8 cellular contexts compared by ENCODE assay signal in genomic region chr7:6385110-6385792, GRCh38. TPM values are rescaled to one million over a fixed set of nuclear protein-coding genes. Genes with fewer than 3 reads are reported as not detected.
DNase-seq lines count a peak whose midpoint lies in the region; ATAC-seq and TF ChIP-seq lines count a peak whose summit lies in the region.

No MANE protein-coding gene starts in this region.

- H3K4me3 Mint-ChIP-seq in neural crest cell: no peak overlapping the region

- peaks cover 40% of the 10 kb centered on the region for H3K4me1 Mint-ChIP-seq in neural crest cell

- H3K27ac Mint-ChIP-seq in neural crest cell (ENCODE audit: unreplicated experiment): peak overlapping the region; percentile 64

- H3K27me3 ChIP-seq in PC-9 (ENCODE audit: insufficient read depth, low read depth): no peaks in the 10 kb centered on the region

- H3K9me2 ChIP-seq in PC-9 (ENCODE audit: insufficient read depth): no peaks in the 10 kb centered on the region

- CTCF ChIA-PET in PC-9 (lab: Charles Lee): interaction anchor here (0.6 kb wide), 1 partner anchor 388 kb away, joined by 5 read pairs; no protein-coding TSS in a partner anchor

- H3K27me3 Mint-ChIP-seq in neural crest cell (ENCODE audit: low read depth): no peaks in the 10 kb centered on the region

- peaks cover 81% of the 10 kb centered on the region for H3F3A ChIP-seq in PC-9 (ENCODE audit: insufficient read depth, low read depth)

- no peak overlapping the region for H2AFZ ChIP-seq in PC-9

- POLR2A ChIA-PET in PC-9 (lab: Charles Lee; ENCODE audit: unreplicated experiment): interaction anchor here (0.6 to 0.7 kb wide), 3 partner anchors 131 to 357 kb away, joined by 4 to 11 read pairs (median 5); no protein-coding TSS in a partner anchor

- ATAC-seq in GM21825 (IDR thresholded peaks at IDR 0.05; ENCODE audit: unreplicated experiment) (no peak), HG03175 (IDR thresholded peaks at IDR 0.05; ENCODE audit: unreplicated experiment) (no peak), GM18868 (IDR thresholded peaks at IDR 0.05; ENCODE audit: unreplicated experiment) (no peak)

- no peaks in the 10 kb centered on the region for H3K9me3 Mint-ChIP-seq in neural crest cell

- peak overlapping the region; percentile 17; the same call in 1 of the 2 replicates for H3K4me3 ChIP-seq in PC-9

- TF ChIP-seq CTCF in PC-9 (conservative IDR thresholded peaks at IDR 0.05) (no peak), neural crest cell (conservative IDR thresholded peaks at IDR 0.05) (no peak)

- H4K20me1 ChIP-seq in PC-9 (ENCODE audit: insufficient read depth): peaks cover 43% of the 10 kb centered on the region

- no peaks in the 10 kb centered on the region for H3K9me3 ChIP-seq in PC-9 (ENCODE audit: insufficient read depth, low read depth)

- intact Hi-C loops in PC-9 (cut with micrococcal nuclease; ENCODE audit: unreplicated experiment): no loop called here

- peaks cover 36% of the 10 kb centered on the region for H3K36me3 ChIP-seq in PC-9 (ENCODE audit: low read depth)

- peaks cover 3% of the 10 kb centered on the region for H3K36me3 Mint-ChIP-seq in neural crest cell (ENCODE audit: low read depth)

- DNase-seq in DMS79 treated with DMSO at 0.1 percent for 48 hours (lab: John Stamatoyannopoulos, UW): peak; percentile 90
- DNase-seq in PC-9: peak; percentile 71 to 100
- DNase-seq in epithelial cell of prostate (ENCODE audit: low read depth, low spot score): peak; percentile 90
- no peak for DNase-seq in neural crest cell (ENCODE audit: low read depth, low spot score)
- DNase-seq in NCI-H524 treated with DMSO at 0.1 percent for 48 hours (lab: John Stamatoyannopoulos, UW): no peak

- H3K4me1 ChIP-seq in PC-9 (replicated peaks; ENCODE audit: insufficient read depth): peaks cover 92% of the 10 kb centered on the region

- BruUV-seq in PC-9 (replicated peaks; lab: Mats Ljungman, UMichigan): TSS peak; percentile 3

- peaks cover 96% of the 10 kb centered on the region for H3K79me2 ChIP-seq in PC-9 (ENCODE audit: low read depth)

- H3K27ac ChIP-seq in PC-9: peak overlapping the region; percentile 90
- H3K27ac ChIP-seq in epithelial cell of prostate: peak overlapping the region; percentile 96

- H3K4me2 ChIP-seq in PC-9: peak overlapping the region; percentile 71

RNA-seq across cellular contexts. Expression of gene RAC1, which starts 10.9 kb away (rescaled TPM):
- 480 and 482 TPM in 2 replicates for total RNA-seq in PC-9 (2021)
- 200 and 224 TPM in 2 replicates for total RNA-seq in neural crest cell

RNA-seq across cellular contexts. Expression of gene FAM220A, which starts 36.5 kb away (rescaled TPM):
- total RNA-seq in PC-9 (2021) (19.0 and 19.2 TPM in 2 replicates), neural crest cell (19.4 and 25.0 TPM in 2 replicates)

Comparison
In these comparisons a context has a peak if more than half of its experiments do, and no peak if none do; other contexts are left out.
1. DNase-seq: peak in DMS79 treated with DMSO at 0.1 percent for 48 hours (single experiment), PC-9 (2 of 2) and epithelial cell of prostate (single experiment); none in neural crest cell (single experiment) and NCI-H524 treated with DMSO at 0.1 percent for 48 hours (single experiment).